28 cellular contexts compared by ENCODE assay signal in the genomic region with DNA sequence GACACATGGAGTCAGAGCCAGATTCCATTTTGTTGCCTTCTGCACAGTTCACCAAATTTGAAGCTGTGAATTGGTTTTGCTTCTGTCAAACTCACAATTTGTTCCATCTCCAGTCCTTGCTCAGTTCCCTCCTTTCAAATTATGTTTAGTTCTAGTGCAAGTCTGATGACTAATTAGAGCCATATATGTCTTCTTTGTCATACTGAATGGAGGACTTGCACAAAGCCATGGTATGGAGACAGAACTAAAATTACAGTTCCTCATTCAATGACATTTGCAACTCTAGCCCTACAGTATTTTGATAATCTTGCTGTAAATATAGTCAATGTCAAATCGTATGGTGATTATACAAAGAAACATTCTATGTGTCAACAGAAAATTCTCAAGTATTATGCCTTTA.
"Had no signal": no experiment of that assay in that cellular context is flagged by ENCODE, and none has a peak within 500 bp of the region (broad histone marks: within the 10 kb centered on the region; RNA-seq: fewer than 3 reads in every experiment).

No MANE protein-coding gene starts in this region.

- H3K27me3 Mint-ChIP-seq: dendritic cell treated with granulocyte-macrophage colony-stimulating factor and Interleukin-4, amounts not matched to agents 40 ng/mL and 50 ng/mL, for 4 days; effector memory CD8-positive, alpha-beta T cell had no signal

- H3K9me3 Mint-ChIP-seq: endodermal cell had no signal

- H3K27ac Mint-ChIP-seq: dendritic cell treated with granulocyte-macrophage colony-stimulating factor and Interleukin-4, amounts not matched to agents 40 ng/mL and 50 ng/mL, for 4 days; effector memory CD8-positive, alpha-beta T cell; endodermal cell had no signal

- ATAC-seq: effector memory CD8-positive, alpha-beta T cell; esophagus mucosa; foreskin keratinocyte; gastrocnemius medialis; gastroesophageal sphincter; heart right ventricle had no signal

- H3K27me3 ChIP-seq: colonic mucosa, dorsolateral prefrontal cortex, esophagus muscularis mucosa, esophagus squamous epithelium, foreskin keratinocyte, gastrocnemius medialis, gastroesophageal sphincter, heart right ventricle had no signal

- H3K36me3 ChIP-seq: colonic mucosa, esophagus muscularis mucosa, esophagus squamous epithelium, gastrocnemius medialis, gastroesophageal sphincter, heart right ventricle had no signal

- H3K4me3 ChIP-seq: colonic mucosa, coronary artery, dorsolateral prefrontal cortex, esophagus muscularis mucosa, esophagus squamous epithelium, gastrocnemius medialis, gastroesophageal sphincter, heart right ventricle had no signal

- H3K9me3 ChIP-seq: colonic mucosa, esophagus muscularis mucosa, esophagus squamous epithelium, gastrocnemius medialis, gastroesophageal sphincter had no signal

- DNase-seq: colonic mucosa; cortex of kidney; dermis blood vessel endothelial cell; dorsolateral prefrontal cortex; effector CD4-positive, alpha-beta T cell; effector CD8-positive, alpha-beta T cell; effector memory CD4-positive, alpha-beta T cell; effector memory CD8-positive, alpha-beta T cell; endodermal cell; erythroblast; esophagus squamous epithelium; foreskin fibroblast; foreskin keratinocyte; foreskin melanocyte; gastrocnemius medialis; glutamatergic neuron; head of caudate nucleus; heart right ventricle had no signal

- H3K4me3 Mint-ChIP-seq: dendritic cell treated with granulocyte-macrophage colony-stimulating factor and Interleukin-4, amounts not matched to agents 40 ng/mL and 50 ng/mL, for 4 days; effector memory CD8-positive, alpha-beta T cell; endodermal cell had no signal

- FAIRE-seq: colon, endometrium, endothelial cell of umbilical vein, frontal cortex had no signal

- H3K4me1 Mint-ChIP-seq: endodermal cell had no signal

- H3K4me1 ChIP-seq: colonic mucosa, esophagus muscularis mucosa, gastrocnemius medialis, gastroesophageal sphincter, heart right ventricle had no signal

- H3K27ac ChIP-seq: colonic mucosa, coronary artery, dorsolateral prefrontal cortex, epithelial cell of prostate, esophagus muscularis mucosa, esophagus squamous epithelium, foreskin keratinocyte, gastrocnemius medialis, gastroesophageal sphincter, heart right ventricle had no signal
